21 cellular contexts compared by ENCODE assay signal in the genomic region with DNA sequence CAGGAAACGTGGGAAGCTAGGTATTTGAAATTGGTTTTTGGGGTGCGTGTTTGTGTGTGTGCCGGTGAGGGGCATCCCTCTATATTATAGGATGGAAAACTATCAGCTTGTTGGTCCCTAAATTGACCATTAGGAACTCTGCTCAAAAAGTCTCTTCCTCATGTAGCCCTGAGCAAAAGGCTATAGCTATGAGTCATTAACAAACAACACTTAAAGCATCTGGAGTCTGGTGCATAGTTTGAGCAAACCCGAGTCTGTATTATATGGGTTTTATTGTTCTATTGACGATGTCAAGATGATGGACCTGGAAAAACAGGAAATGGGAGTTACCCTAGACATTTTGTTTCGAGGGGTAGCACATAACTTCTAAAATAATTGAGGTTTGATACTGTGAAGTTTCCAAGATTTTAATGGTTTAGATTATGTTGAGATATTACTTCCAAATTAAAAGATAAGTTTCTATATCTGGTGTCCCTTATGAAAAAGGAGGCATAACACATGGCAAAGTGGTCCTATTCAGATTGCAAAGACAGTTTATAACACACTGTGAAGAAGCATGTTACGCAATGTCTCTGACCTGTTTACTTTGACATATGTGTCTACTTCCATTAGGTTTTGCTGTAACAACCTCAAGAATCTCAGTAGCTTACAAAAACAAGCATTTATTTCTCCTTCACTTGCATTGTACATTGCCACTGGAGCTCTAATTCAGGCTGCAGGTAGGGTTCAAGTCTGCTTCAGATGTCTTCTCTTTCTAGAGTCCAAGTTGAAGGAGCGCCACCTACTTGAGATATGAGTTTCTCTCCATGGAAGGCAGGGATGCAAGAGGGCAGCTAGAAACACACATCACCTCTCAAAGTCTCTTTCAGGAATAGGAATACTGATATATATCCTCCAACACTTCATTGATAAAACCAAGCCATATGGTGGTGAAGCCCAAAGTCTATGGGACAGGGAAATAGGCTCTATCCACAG.
DNase-seq lines count a peak whose midpoint lies in the region; ATAC-seq and TF ChIP-seq lines count a peak whose summit lies in the region.
"Had no signal": no experiment of that assay in that cellular context is flagged by ENCODE, and none has a peak within 500 bp of the region (broad histone marks: within the 10 kb centered on the region; RNA-seq: fewer than 3 reads in every experiment).

No MANE protein-coding gene starts in this region.

- ATAC-seq in GM18498 (IDR thresholded peaks at IDR 0.05; ENCODE audit: unreplicated experiment) (no peak), GM18502 (IDR thresholded peaks at IDR 0.05; ENCODE audit: poor library complexity, unreplicated experiment) (no peak), HG03521 (IDR thresholded peaks at IDR 0.05; ENCODE audit: unreplicated experiment) (no peak)
- ATAC-seq: body of pancreas had no signal

- no peak overlapping the region for H3K4me3 ChIP-seq in fibroblast of villous mesenchyme (ENCODE audit: low read depth, low read length)
- H3K4me3 ChIP-seq: BLaER1 treated with 17β-estradiol and CSF1 and Interleukin-3, amounts not matched to agents 10 nM and 100 nM; body of pancreas; ovary; right atrium auricular region had no signal

- DNase-seq in DMS53 treated with DMSO at 0.1 percent for 48 hours (lab: John Stamatoyannopoulos, UW; ENCODE audit: unreplicated experiment) = peak; percentile 71
- peak; percentile 21 for DNase-seq in HT1080 (ENCODE audit: low read depth)
- DNase-seq in SK-MEL-5 (ENCODE audit: low read depth, low spot score) = peak; percentile 32
- DNase-seq in fibroblast of villous mesenchyme (ENCODE audit: low read depth) = peak; percentile 30
- DNase-seq in posterior cingulate gyrus = no peak
- DNase-seq: activated CD4-positive, alpha-beta T cell treated with anti-CD3 and anti-CD28 coated beads for 48 hours; activated gamma-delta T cell treated with Interleukin-2 at 50 U/mL for 16 hours; activated T-cell treated with anti-CD3 and anti-CD28 coated beads, Interleukin-2, amount 50 U/mL, for 24 hours; body of pancreas; head of caudate nucleus; KG1; kidney; MV-4-11; NCI-H1436 treated with DMSO at 0.1 percent for 48 hours; ovary; stimulated activated CD4-positive, alpha-beta T cell treated with anti-CD3 and anti-CD28 coated beads, Interleukin-2, amount 100 ng/mL, for 48 hours had no signal

- no peak for TF ChIP-seq CTCF in fibroblast of villous mesenchyme (IDR thresholded peaks at IDR 0.05; ENCODE audit: insufficient read depth, low read depth, low read length)

- intact Hi-C loops in posterior cingulate gyrus (cut with DNase I) = no loop called here

- in situ Hi-C loops in SK-MEL-5 (cut with HindIII; ENCODE audit: low pct_unique_long_range_greater_than_20kb, low sequenced_read_pairs) = no loop called here

Comparison
In these comparisons a context has a peak if more than half of its experiments do, and no peak if none do; other contexts are left out.
1. DNase-seq: peak in DMS53 treated with DMSO at 0.1 percent for 48 hours (single experiment), HT1080 (single experiment), SK-MEL-5 (single experiment) and fibroblast of villous mesenchyme (single experiment); none in posterior cingulate gyrus (0 of 10).